Comparison of ENCODE assay signal across 12 cellular contexts in genomic region chr5:96721351-96721970, GRCh38. TPM values are rescaled to one million over a fixed set of nuclear protein-coding genes. Genes with fewer than 3 reads are reported as not detected.
DNase-seq lines count a peak whose midpoint lies in the region; ATAC-seq and TF ChIP-seq lines count a peak whose summit lies in the region.
"Had no signal": no experiment of that assay in that cellular context is flagged by ENCODE, and none has a peak within 500 bp of the region (broad histone marks: within the 10 kb centered on the region; RNA-seq: fewer than 3 reads in every experiment).

No MANE protein-coding gene starts in this region.

- BruUV-seq in MCF 10A (replicated peaks; lab: Mats Ljungman, UMichigan) = no TSS peak

- no peak overlapping the region for H3K4me3 Mint-ChIP-seq in MCF 10A (ENCODE audit: unreplicated experiment)
- H3K4me3 Mint-ChIP-seq: dendritic cell treated with granulocyte-macrophage colony-stimulating factor and Interleukin-4, amounts not matched to agents 40 ng/mL and 50 ng/mL, for 4 days had no signal

- peak overlapping the region; percentile 35 for H3K27ac Mint-ChIP-seq in MCF 10A (ENCODE audit: low read depth, unreplicated experiment)
- H3K27ac Mint-ChIP-seq: dendritic cell treated with granulocyte-macrophage colony-stimulating factor and Interleukin-4, amounts not matched to agents 40 ng/mL and 50 ng/mL, for 4 days had no signal

- H3K27me3 ChIP-seq in dorsolateral prefrontal cortex = no peaks in the 10 kb centered on the region

- peak; percentile 54 for ATAC-seq in Right ventricle myocardium inferior
- ATAC-seq in HG03139 (IDR thresholded peaks at IDR 0.05; ENCODE audit: unreplicated experiment) = no peak
- ATAC-seq in GM19328 (IDR thresholded peaks at IDR 0.05; ENCODE audit: unreplicated experiment) = no peak

- CTCF ChIA-PET in MCF 10A (lab: Yijun Ruan, JAX) = interaction anchor here (1.0 to 2.2 kb wide), 6 partner anchors 12 to 101 kb away, joined by 3 to 7 read pairs (median 4); no protein-coding TSS in a partner anchor

- H3K4me1 Mint-ChIP-seq in MCF 10A (ENCODE audit: insufficient read depth, unreplicated experiment) = peaks cover 38% of the 10 kb centered on the region

- H3K4me3 ChIP-seq in dorsolateral prefrontal cortex = no peak overlapping the region
- H3K4me3 ChIP-seq: prostate gland had no signal

- no peak for DNase-seq in Right ventricle myocardium inferior (ENCODE audit: missing footprints)
- DNase-seq in cardiac septum (ENCODE audit: low spot score) = no peak
- peak; percentile 39 for DNase-seq in MCF 10A (ENCODE audit: unreplicated experiment)
- DNase-seq in iris pigment epithelial cell (ENCODE audit: low read depth) = peak; percentile 43
- DNase-seq in NCI-H1417 (lab: John Stamatoyannopoulos, UW) = no peak
- DNase-seq in dorsolateral prefrontal cortex = no peak
- DNase-seq: activated CD8-positive, alpha-beta memory T cell treated with anti-CD3 and anti-CD28 coated beads, Interleukin-2, amount 50 U/mL, for 48 hours; NCI-H446 had no signal

- no peaks in the 10 kb centered on the region for H3K9me3 Mint-ChIP-seq in MCF 10A (ENCODE audit: unreplicated experiment)
- H3K9me3 Mint-ChIP-seq: dendritic cell treated with granulocyte-macrophage colony-stimulating factor and Interleukin-4, amounts not matched to agents 40 ng/mL and 50 ng/mL, for 4 days had no signal

- TF ChIP-seq CTCF in MCF 10A (IDR thresholded peaks at IDR 0.05; ENCODE audit: unreplicated experiment) = no peak
- no peak for TF ChIP-seq CTCF in dorsolateral prefrontal cortex (IDR thresholded peaks at IDR 0.05 in 54 of 56, conservative IDR thresholded peaks at IDR 0.05 in 2 of 56; ENCODE audit: low read depth in 1 of 56, partially characterized antibody in 56 of 56)

- POLR2A ChIA-PET in MCF 10A (lab: Yijun Ruan, JAX) = interaction anchor here (1.0 to 12.7 kb wide), 5 partner anchors 17 to 107 kb away, joined by 3 to 177 read pairs (median 10); no protein-coding TSS in a partner anchor

- peaks cover 30% of the 10 kb centered on the region for H3K36me3 Mint-ChIP-seq in MCF 10A (ENCODE audit: insufficient read depth, unreplicated experiment)

- no peaks in the 10 kb centered on the region for H3K27me3 Mint-ChIP-seq in MCF 10A (ENCODE audit: insufficient read depth, unreplicated experiment)
- H3K27me3 Mint-ChIP-seq: dendritic cell treated with granulocyte-macrophage colony-stimulating factor and Interleukin-4, amounts not matched to agents 40 ng/mL and 50 ng/mL, for 4 days had no signal

- peak overlapping the region in 1 of 59 donors; percentile 5 for H3K27ac ChIP-seq in dorsolateral prefrontal cortex
- H3K27ac ChIP-seq: prostate gland had no signal

- intact Hi-C loops in Right ventricle myocardium inferior (cut with DNase I) (no loop called here), cardiac septum (cut with DNase I) (no loop called here), MCF 10A (cut with micrococcal nuclease) (no loop called here), dorsolateral prefrontal cortex (cut with DNase I) (no loop called here)

RNA-seq across cellular contexts. Expression of gene CAST, which starts 59.3 kb away (rescaled TPM):
- total RNA-seq in Right ventricle myocardium inferior = 461 TPM
- 449 TPM for total RNA-seq in cardiac septum
- total RNA-seq in MCF 10A (2022) = 351 and 393 TPM in 2 replicates
- 100 to 1,000 TPM in 89 of 120 experiments, 10 to 100 TPM in 31; 82.9 to 179 (median 108) TPM for total RNA-seq in dorsolateral prefrontal cortex

Comparison
In these comparisons a context has a peak if more than half of its experiments do, and no peak if none do; other contexts are left out.
1. DNase-seq: peak in MCF 10A (single experiment) and iris pigment epithelial cell (single experiment); none in Right ventricle myocardium inferior (single experiment), cardiac septum (single experiment), NCI-H1417 (0 of 3) and dorsolateral prefrontal cortex (0 of 10).